Comparison of ENCODE assay signal across 1 cellular context in the genomic region with DNA sequence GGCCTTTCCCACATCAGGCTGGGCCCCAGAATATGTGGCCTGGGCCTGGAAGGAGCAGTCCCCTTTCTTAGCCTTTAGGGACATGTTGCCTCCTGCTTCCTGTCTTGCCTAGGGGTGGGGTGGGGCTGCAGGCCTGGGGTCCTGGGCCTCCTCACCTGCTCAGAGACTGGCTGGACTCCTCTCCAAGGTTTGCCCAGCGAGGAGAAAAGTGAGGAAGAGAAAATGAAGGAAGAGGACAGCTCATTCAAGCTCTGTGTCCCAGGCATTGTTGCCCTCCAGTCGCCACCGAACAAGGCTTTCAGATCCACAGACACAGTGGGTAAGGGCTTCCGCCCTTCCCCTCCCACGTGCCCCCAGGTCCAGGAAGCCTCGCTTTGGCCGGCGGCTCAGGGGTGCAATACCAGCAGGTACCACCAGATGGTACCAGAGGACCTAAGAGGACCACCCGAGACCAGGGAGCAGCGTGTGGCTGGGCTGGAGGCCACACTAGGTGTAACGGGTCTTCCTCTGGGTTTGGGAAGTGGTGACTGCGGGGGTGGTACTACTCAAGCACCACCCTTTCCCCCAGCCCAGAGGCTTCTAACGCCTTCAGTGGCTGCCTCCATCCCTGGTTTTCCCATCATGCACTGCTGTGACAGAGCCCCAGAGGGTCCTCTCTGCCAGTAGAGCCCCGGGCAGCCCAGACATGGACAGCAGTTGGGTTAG.
TF ChIP-seq lines count a peak whose summit lies in the region.

No MANE protein-coding gene starts in this region.

TF ChIP-seq in GM12878, 131 proteins besides CTCF, POLR2A, EP300 and RAD21 (continued from another document):
- TF ChIP-seq, protein P1, sequence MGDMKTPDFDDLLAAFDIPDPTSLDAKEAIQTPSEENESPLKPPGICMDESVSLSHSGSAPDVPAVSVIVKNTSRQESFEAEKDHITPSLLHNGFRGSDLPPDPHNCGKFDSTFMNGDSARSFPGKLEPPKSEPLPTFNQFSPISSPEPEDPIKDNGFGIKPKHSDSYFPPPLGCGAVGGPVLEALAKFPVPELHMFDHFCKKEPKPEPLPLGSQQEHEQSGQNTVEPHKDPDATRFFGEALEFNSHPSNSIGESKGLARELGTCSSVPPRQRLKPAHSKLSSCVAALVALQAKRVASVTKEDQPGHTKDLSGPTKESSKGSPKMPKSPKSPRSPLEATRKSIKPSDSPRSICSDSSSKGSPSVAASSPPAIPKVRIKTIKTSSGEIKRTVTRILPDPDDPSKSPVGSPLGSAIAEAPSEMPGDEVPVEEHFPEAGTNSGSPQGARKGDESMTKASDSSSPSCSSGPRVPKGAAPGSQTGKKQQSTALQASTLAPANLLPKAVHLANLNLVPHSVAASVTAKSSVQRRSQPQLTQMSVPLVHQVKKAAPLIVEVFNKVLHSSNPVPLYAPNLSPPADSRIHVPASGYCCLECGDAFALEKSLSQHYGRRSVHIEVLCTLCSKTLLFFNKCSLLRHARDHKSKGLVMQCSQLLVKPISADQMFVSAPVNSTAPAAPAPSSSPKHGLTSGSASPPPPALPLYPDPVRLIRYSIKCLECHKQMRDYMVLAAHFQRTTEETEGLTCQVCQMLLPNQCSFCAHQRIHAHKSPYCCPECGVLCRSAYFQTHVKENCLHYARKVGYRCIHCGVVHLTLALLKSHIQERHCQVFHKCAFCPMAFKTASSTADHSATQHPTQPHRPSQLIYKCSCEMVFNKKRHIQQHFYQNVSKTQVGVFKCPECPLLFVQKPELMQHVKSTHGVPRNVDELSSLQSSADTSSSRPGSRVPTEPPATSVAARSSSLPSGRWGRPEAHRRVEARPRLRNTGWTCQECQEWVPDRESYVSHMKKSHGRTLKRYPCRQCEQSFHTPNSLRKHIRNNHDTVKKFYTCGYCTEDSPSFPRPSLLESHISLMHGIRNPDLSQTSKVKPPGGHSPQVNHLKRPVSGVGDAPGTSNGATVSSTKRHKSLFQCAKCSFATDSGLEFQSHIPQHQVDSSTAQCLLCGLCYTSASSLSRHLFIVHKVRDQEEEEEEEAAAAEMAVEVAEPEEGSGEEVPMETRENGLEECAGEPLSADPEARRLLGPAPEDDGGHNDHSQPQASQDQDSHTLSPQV (IDR thresholded peaks at IDR 0.05) = 0 out of 2 replicates have a peak, but pooled peaks have one; percentile 60
- no peak for TF ChIP-seq FOXM1 (IDR thresholded peaks at IDR 0.05; ENCODE audit: low read depth, low read length)
- TF ChIP-seq, protein P2, sequence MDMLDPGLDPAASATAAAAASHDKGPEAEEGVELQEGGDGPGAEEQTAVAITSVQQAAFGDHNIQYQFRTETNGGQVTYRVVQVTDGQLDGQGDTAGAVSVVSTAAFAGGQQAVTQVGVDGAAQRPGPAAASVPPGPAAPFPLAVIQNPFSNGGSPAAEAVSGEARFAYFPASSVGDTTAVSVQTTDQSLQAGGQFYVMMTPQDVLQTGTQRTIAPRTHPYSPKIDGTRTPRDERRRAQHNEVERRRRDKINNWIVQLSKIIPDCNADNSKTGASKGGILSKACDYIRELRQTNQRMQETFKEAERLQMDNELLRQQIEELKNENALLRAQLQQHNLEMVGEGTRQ (IDR thresholded peaks at IDR 0.05; ENCODE audit: borderline replicate concordance, low read depth, low read length) = peak; percentile 62
- TF ChIP-seq, protein P3, sequence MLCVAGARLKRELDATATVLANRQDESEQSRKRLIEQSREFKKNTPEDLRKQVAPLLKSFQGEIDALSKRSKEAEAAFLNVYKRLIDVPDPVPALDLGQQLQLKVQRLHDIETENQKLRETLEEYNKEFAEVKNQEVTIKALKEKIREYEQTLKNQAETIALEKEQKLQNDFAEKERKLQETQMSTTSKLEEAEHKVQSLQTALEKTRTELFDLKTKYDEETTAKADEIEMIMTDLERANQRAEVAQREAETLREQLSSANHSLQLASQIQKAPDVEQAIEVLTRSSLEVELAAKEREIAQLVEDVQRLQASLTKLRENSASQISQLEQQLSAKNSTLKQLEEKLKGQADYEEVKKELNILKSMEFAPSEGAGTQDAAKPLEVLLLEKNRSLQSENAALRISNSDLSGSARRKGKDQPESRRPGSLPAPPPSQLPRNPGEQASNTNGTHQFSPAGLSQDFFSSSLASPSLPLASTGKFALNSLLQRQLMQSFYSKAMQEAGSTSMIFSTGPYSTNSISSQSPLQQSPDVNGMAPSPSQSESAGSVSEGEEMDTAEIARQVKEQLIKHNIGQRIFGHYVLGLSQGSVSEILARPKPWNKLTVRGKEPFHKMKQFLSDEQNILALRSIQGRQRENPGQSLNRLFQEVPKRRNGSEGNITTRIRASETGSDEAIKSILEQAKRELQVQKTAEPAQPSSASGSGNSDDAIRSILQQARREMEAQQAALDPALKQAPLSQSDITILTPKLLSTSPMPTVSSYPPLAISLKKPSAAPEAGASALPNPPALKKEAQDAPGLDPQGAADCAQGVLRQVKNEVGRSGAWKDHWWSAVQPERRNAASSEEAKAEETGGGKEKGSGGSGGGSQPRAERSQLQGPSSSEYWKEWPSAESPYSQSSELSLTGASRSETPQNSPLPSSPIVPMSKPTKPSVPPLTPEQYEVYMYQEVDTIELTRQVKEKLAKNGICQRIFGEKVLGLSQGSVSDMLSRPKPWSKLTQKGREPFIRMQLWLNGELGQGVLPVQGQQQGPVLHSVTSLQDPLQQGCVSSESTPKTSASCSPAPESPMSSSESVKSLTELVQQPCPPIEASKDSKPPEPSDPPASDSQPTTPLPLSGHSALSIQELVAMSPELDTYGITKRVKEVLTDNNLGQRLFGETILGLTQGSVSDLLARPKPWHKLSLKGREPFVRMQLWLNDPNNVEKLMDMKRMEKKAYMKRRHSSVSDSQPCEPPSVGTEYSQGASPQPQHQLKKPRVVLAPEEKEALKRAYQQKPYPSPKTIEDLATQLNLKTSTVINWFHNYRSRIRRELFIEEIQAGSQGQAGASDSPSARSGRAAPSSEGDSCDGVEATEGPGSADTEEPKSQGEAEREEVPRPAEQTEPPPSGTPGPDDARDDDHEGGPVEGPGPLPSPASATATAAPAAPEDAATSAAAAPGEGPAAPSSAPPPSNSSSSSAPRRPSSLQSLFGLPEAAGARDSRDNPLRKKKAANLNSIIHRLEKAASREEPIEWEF (IDR thresholded peaks at IDR 0.05; ENCODE audit: insufficient replicate concordance, low read depth, low read length) = no peak
- 0 out of 2 replicates have a peak, but pooled peaks have one; percentile 71 for TF ChIP-seq HDGF (IDR thresholded peaks at IDR 0.05)
- TF ChIP-seq GATAD2B (conservative IDR thresholded peaks at IDR 0.05; ENCODE audit: low read depth) = peak; percentile 85
- TF ChIP-seq BHLHE40 (IDR thresholded peaks at IDR 0.05; ENCODE audit: borderline replicate concordance in 1 of 2, low read depth in 2 of 2, low read length in 1 of 2) = peak; percentile 67 to 76; a peak in 3 of 4 replicates
- peak in 1 of 2 experiments; percentile 67; a peak in 1 of 3 replicates for TF ChIP-seq EGR1 (IDR thresholded peaks at IDR 0.05; ENCODE audit: borderline replicate concordance in 1 of 2, low read depth in 2 of 2, low read length in 2 of 2)
- no peak for TF ChIP-seq RB1 (IDR thresholded peaks at IDR 0.05; ENCODE audit: borderline replicate concordance)
- peak; percentile 53; the same call in 1 of the 2 replicates for TF ChIP-seq SMARCA5 (IDR thresholded peaks at IDR 0.05)
- peak; percentile 80 for TF ChIP-seq MAX (IDR thresholded peaks at IDR 0.05; ENCODE audit: low read depth, low read length)
- peak; percentile 31; the same call in 1 of the 2 replicates for TF ChIP-seq PAX5 (IDR thresholded peaks at IDR 0.05; ENCODE audit: borderline replicate concordance, low read depth, low read length)
- TF ChIP-seq, protein P4, sequence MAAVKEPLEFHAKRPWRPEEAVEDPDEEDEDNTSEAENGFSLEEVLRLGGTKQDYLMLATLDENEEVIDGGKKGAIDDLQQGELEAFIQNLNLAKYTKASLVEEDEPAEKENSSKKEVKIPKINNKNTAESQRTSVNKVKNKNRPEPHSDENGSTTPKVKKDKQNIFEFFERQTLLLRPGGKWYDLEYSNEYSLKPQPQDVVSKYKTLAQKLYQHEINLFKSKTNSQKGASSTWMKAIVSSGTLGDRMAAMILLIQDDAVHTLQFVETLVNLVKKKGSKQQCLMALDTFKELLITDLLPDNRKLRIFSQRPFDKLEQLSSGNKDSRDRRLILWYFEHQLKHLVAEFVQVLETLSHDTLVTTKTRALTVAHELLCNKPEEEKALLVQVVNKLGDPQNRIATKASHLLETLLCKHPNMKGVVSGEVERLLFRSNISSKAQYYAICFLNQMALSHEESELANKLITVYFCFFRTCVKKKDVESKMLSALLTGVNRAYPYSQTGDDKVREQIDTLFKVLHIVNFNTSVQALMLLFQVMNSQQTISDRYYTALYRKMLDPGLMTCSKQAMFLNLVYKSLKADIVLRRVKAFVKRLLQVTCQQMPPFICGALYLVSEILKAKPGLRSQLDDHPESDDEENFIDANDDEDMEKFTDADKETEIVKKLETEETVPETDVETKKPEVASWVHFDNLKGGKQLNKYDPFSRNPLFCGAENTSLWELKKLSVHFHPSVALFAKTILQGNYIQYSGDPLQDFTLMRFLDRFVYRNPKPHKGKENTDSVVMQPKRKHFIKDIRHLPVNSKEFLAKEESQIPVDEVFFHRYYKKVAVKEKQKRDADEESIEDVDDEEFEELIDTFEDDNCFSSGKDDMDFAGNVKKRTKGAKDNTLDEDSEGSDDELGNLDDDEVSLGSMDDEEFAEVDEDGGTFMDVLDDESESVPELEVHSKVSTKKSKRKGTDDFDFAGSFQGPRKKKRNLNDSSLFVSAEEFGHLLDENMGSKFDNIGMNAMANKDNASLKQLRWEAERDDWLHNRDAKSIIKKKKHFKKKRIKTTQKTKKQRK (IDR thresholded peaks at IDR 0.05; ENCODE audit: low read depth, low read length) = no peak
- no peak for TF ChIP-seq ASH2L (IDR thresholded peaks at IDR 0.05; ENCODE audit: borderline replicate concordance, low read depth)
